10 cellular contexts compared by ENCODE assay signal in the genomic region with DNA sequence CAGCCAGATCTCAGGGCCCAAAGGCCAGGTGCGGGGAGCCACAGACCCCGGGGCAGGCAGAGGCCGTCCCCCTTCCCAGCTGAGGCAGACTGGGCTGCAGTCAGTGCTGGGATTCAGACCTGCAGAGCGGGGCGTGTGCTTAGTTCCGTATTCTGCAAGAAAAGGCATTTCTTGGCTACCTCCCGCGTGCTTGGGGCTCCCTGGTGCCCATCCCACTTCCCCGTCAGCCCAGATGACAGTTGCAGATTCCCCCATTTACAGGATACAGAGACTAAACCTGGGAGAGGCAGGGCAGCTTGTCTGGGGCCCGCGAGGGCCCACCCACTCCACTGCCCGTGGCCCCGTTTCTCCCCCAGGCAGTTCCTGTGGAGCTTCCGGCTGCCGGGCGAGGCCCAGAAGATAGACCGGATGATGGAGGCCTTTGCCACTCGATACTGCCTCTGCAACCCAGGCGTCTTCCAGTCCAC. TPM values are rescaled to one million over a fixed set of nuclear protein-coding genes. Genes with fewer than 3 reads are reported as not detected.
DNase-seq lines count a peak whose midpoint lies in the region; ATAC-seq and TF ChIP-seq lines count a peak whose summit lies in the region.
"Had no signal": no experiment of that assay in that cellular context is flagged by ENCODE, and none has a peak within 500 bp of the region (broad histone marks: within the 10 kb centered on the region; RNA-seq: fewer than 3 reads in every experiment).

No MANE protein-coding gene starts in this region.

- TF ChIP-seq EP300 in sigmoid colon (IDR thresholded peaks at IDR 0.05) = no peak

- H3K4me1 Mint-ChIP-seq in activated naive CD8-positive, alpha-beta T cell treated with anti-CD3 and anti-CD28 coated beads, Interleukin-2, amount 10 ng/mL, durations not matched to agents 7 days and 5 days = peaks cover 72% of the 10 kb centered on the region
- peaks cover 25% of the 10 kb centered on the region for H3K4me1 Mint-ChIP-seq in WTC11

- H3K36me3 Mint-ChIP-seq in activated naive CD8-positive, alpha-beta T cell treated with anti-CD3 and anti-CD28 coated beads, Interleukin-2, amount 10 ng/mL, durations not matched to agents 7 days and 5 days = peaks cover 57% of the 10 kb centered on the region
- no peaks in the 10 kb centered on the region for H3K36me3 Mint-ChIP-seq in WTC11

- CTCF ChIA-PET in WTC11 (lab: Charles Lee) = interaction anchor here (0.7 to 1.4 kb wide), 3 partner anchors 16 to 172 kb away, joined by 3 to 4 read pairs (median 3); no protein-coding TSS in a partner anchor

- H3K4me1 ChIP-seq in sigmoid colon = no peaks in the 10 kb centered on the region

- peak overlapping the region; percentile 99 for H3K27ac Mint-ChIP-seq in activated naive CD8-positive, alpha-beta T cell treated with anti-CD3 and anti-CD28 coated beads, Interleukin-2, amount 10 ng/mL, durations not matched to agents 7 days and 5 days
- no peak overlapping the region for H3K27ac Mint-ChIP-seq in WTC11

- intact Hi-C loops in sigmoid colon (cut with DNase I) = no loop called here

- peak overlapping the region; percentile 83 for H3K4me3 Mint-ChIP-seq in activated naive CD8-positive, alpha-beta T cell treated with anti-CD3 and anti-CD28 coated beads, Interleukin-2, amount 10 ng/mL, durations not matched to agents 7 days and 5 days
- H3K4me3 Mint-ChIP-seq in WTC11 = no peak overlapping the region

- H3K4me3 ChIP-seq in H7 (ENCODE audit: insufficient read depth, low read depth, low read length) (no peak overlapping the region), sigmoid colon (no peak overlapping the region)
- H3K4me3 ChIP-seq: cardiac muscle cell, hepatocyte had no signal

- H3K36me3 ChIP-seq in H7 (replicated peaks; ENCODE audit: control insufficient read depth, insufficient read depth, low read length) (no peaks in the 10 kb centered on the region), sigmoid colon (no peaks in the 10 kb centered on the region)
- H3K36me3 ChIP-seq: cardiac muscle cell had no signal

- no peak for TF ChIP-seq POLR2A in sigmoid colon (IDR thresholded peaks at IDR 0.05)

- POLR2A ChIA-PET in activated naive CD8-positive, alpha-beta T cell treated with anti-CD3 and anti-CD28 coated beads, Interleukin-2, amount 10 ng/mL, durations not matched to agents 7 days and 5 days (lab: Charles Lee) = interaction anchor here (0.6 to 2.9 kb wide), 13 partner anchors 9 to 772 kb away, joined by 3 to 16 read pairs (median 4); a partner anchor contains a TSS
- POLR2A ChIA-PET in WTC11 (lab: Charles Lee) = no interaction called here

- H3K27me3 Mint-ChIP-seq in activated naive CD8-positive, alpha-beta T cell treated with anti-CD3 and anti-CD28 coated beads, Interleukin-2, amount 10 ng/mL, durations not matched to agents 7 days and 5 days = no peaks in the 10 kb centered on the region
- H3K27me3 Mint-ChIP-seq in WTC11 (ENCODE audit: low read depth) = peaks cover 9% of the 10 kb centered on the region

- TF ChIP-seq CTCF in sigmoid colon (IDR thresholded peaks at IDR 0.05) (no peak), WTC11 (IDR thresholded peaks at IDR 0.05) (no peak)

- WGBS in sigmoid colon, 2 donors = 32 to 34% methylated on average over 19 of the region's 19 CpGs

- DNase-seq in H7 (peak; percentile 72), T-helper 2 cell (peak in 4 of 5 experiments; percentile 26 to 71 (median 36)), sigmoid colon (no peak), HUDEP-2 (lab: John Stamatoyannopoulos, UW; ENCODE audit: unreplicated experiment in 76 of 76) (no peak), WTC11 (ENCODE audit: low spot score) (no peak)
- peak; percentile 73 for DNase-seq in activated naive CD8-positive, alpha-beta T cell treated with anti-CD3 and anti-CD28 coated beads, Interleukin-2, amount 10 ng/mL, durations not matched to agents 7 days and 5 days
- peak; percentile 48 for DNase-seq in stimulated activated CD4-positive, alpha-beta T cell treated with anti-CD3 and anti-CD28 coated beads, Interleukin-4, amount 100 ng/mL, for 24 hours

- H3K27ac ChIP-seq in sigmoid colon = no peak overlapping the region
- H3K27ac ChIP-seq: cardiac muscle cell, hepatocyte had no signal

- 0 out of 2 replicates have a peak, but pooled peaks cover 1% of the 10 kb centered on the region for H3K27me3 ChIP-seq in H7 (ENCODE audit: control insufficient read depth, insufficient read depth, low read length)
- H3K27me3 ChIP-seq in sigmoid colon = peaks cover 0 to 10% (median 0%) of the 10 kb centered on the region in 3 donors
- H3K27me3 ChIP-seq: cardiac muscle cell, hepatocyte had no signal

- peak; percentile 59 for ATAC-seq in activated naive CD8-positive, alpha-beta T cell treated with anti-CD3 and anti-CD28 coated beads, Interleukin-2, amount 10 ng/mL, durations not matched to agents 7 days and 5 days (ENCODE audit: low read depth)
- ATAC-seq in HG03097 (IDR thresholded peaks at IDR 0.05; ENCODE audit: low FRiP score, unreplicated experiment) (no peak), WTC11 (no peak)

- no peaks in the 10 kb centered on the region for H3K9me3 Mint-ChIP-seq in activated naive CD8-positive, alpha-beta T cell treated with anti-CD3 and anti-CD28 coated beads, Interleukin-2, amount 10 ng/mL, durations not matched to agents 7 days and 5 days
- H3K9me3 Mint-ChIP-seq in WTC11 = no peaks in the 10 kb centered on the region

- H3K9me3 ChIP-seq in sigmoid colon = no peaks in the 10 kb centered on the region

TF ChIP-seq in WTC11, 78 proteins besides CTCF, POLR2A, EP300 and RAD21 (continues in another document):
- TF ChIP-seq ZNF219 (CRISPR knock-in tag; IDR thresholded peaks at IDR 0.05; ENCODE audit: borderline replicate concordance) (no peak), ZNF423 (CRISPR knock-in tag; IDR thresholded peaks at IDR 0.05) (no peak), NFYB (CRISPR knock-in tag; conservative IDR thresholded peaks at IDR 0.05; ENCODE audit: low read depth) (no peak), ZNF138 (CRISPR knock-in tag; conservative IDR thresholded peaks at IDR 0.05) (no peak), CBFB (CRISPR knock-in tag; IDR thresholded peaks at IDR 0.05; ENCODE audit: low read depth) (no peak), SOX15 (CRISPR knock-in tag; IDR thresholded peaks at IDR 0.05) (no peak), MYBL2 (CRISPR knock-in tag; IDR thresholded peaks at IDR 0.05) (no peak), IRF2 (CRISPR knock-in tag; IDR thresholded peaks at IDR 0.05; ENCODE audit: borderline replicate concordance, low read depth) (no peak), ETV6 (CRISPR knock-in tag; IDR thresholded peaks at IDR 0.05) (no peak), NR3C1 (CRISPR knock-in tag; conservative IDR thresholded peaks at IDR 0.05; ENCODE audit: low read depth) (no peak)
- TF ChIP-seq, protein P1, sequence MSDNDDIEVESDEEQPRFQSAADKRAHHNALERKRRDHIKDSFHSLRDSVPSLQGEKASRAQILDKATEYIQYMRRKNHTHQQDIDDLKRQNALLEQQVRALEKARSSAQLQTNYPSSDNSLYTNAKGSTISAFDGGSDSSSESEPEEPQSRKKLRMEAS (CRISPR knock-in tag; IDR thresholded peaks at IDR 0.05) = no peak
- TF ChIP-seq, protein P2, sequence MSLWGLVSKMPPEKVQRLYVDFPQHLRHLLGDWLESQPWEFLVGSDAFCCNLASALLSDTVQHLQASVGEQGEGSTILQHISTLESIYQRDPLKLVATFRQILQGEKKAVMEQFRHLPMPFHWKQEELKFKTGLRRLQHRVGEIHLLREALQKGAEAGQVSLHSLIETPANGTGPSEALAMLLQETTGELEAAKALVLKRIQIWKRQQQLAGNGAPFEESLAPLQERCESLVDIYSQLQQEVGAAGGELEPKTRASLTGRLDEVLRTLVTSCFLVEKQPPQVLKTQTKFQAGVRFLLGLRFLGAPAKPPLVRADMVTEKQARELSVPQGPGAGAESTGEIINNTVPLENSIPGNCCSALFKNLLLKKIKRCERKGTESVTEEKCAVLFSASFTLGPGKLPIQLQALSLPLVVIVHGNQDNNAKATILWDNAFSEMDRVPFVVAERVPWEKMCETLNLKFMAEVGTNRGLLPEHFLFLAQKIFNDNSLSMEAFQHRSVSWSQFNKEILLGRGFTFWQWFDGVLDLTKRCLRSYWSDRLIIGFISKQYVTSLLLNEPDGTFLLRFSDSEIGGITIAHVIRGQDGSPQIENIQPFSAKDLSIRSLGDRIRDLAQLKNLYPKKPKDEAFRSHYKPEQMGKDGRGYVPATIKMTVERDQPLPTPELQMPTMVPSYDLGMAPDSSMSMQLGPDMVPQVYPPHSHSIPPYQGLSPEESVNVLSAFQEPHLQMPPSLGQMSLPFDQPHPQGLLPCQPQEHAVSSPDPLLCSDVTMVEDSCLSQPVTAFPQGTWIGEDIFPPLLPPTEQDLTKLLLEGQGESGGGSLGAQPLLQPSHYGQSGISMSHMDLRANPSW (CRISPR knock-in tag; conservative IDR thresholded peaks at IDR 0.05; ENCODE audit: low read depth) = no peak
- TF ChIP-seq, protein P3, sequence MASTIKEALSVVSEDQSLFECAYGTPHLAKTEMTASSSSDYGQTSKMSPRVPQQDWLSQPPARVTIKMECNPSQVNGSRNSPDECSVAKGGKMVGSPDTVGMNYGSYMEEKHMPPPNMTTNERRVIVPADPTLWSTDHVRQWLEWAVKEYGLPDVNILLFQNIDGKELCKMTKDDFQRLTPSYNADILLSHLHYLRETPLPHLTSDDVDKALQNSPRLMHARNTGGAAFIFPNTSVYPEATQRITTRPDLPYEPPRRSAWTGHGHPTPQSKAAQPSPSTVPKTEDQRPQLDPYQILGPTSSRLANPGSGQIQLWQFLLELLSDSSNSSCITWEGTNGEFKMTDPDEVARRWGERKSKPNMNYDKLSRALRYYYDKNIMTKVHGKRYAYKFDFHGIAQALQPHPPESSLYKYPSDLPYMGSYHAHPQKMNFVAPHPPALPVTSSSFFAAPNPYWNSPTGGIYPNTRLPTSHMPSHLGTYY (CRISPR knock-in tag; IDR thresholded peaks at IDR 0.05) = no peak

RNA-seq across cellular contexts. Expression of a gene that starts 18.3 kb away (rescaled TPM):
- total RNA-seq in H7 (2014; rRNA removed; shearing (Covaris generic)) = not detected in 2 replicates
- 100 to 1,000 TPM; 149 to 157 TPM for total RNA-seq in activated naive CD8-positive, alpha-beta T cell treated with anti-CD3 and anti-CD28 coated beads, Interleukin-2, amount 10 ng/mL, durations not matched to agents 7 days and 5 days
- total RNA-seq in sigmoid colon (10 to 100 TPM in 1 of 4 donors, 1 to 10 TPM in 3; 6.1 to 22.0 (median 8.0) TPM), WTC11 (2021) (0.11 to 0.16 TPM (median 0.15 TPM) in 3 replicates)
- 10 to 100 TPM in 1 of 3 donors, 1 to 10 TPM in 2; 4.2 to 18.8 (median 5.1) TPM for polyA plus RNA-seq in sigmoid colon
- total RNA-seq: cardiac muscle cell had no signal
- polyA plus RNA-seq: cardiac muscle cell had no signal

RNA-seq across cellular contexts. Expression of a gene that starts 56.5 kb away (rescaled TPM):
- 9.4 and 9.6 TPM in 2 replicates for total RNA-seq in H7 (2014; rRNA removed; shearing (Covaris generic))
- total RNA-seq in activated naive CD8-positive, alpha-beta T cell treated with anti-CD3 and anti-CD28 coated beads, Interleukin-2, amount 10 ng/mL, durations not matched to agents 7 days and 5 days = 1,000 to 10,000 TPM in 1 of 2 experiments, 100 to 1,000 TPM in 1; 963 to 1,011 TPM
- total RNA-seq in sigmoid colon (1 to 10 TPM; 3.0 to 8.0 (median 5.0) TPM), WTC11 (2021) (3.6 to 4.9 TPM (median 4.9 TPM) in 3 replicates)
- polyA plus RNA-seq in sigmoid colon = 100 to 1,000 TPM in 1 of 3 donors, 10 to 100 TPM in 2; 14.8 to 138 (median 17.4) TPM

Comparison
In these comparisons a context has a peak if more than half of its experiments do, and no peak if none do; other contexts are left out.
1. DNase-seq: peak in H7 (single experiment), T-helper 2 cell (4 of 5), activated naive CD8-positive, alpha-beta T cell treated with anti-CD3 and anti-CD28 coated beads, Interleukin-2, amount 10 ng/mL, durations not matched to agents 7 days and 5 days (single experiment) and stimulated activated CD4-positive, alpha-beta T cell treated with anti-CD3 and anti-CD28 coated beads, Interleukin-4, amount 100 ng/mL, for 24 hours (single experiment); none in sigmoid colon (single experiment), HUDEP-2 (0 of 76) and WTC11 (single experiment).
2. RNA of a gene that starts 18.3 kb away (total RNA-seq): 149 to 157 TPM in activated naive CD8-positive, alpha-beta T cell treated with anti-CD3 and anti-CD28 coated beads, Interleukin-2, amount 10 ng/mL, durations not matched to agents 7 days and 5 days; 6.1 to 22.0 TPM in sigmoid colon, 0.11 to 0.16 TPM in WTC11 and not detected in H7; every median in the first group is over 4 times any median in the second.
3. RNA of a gene that starts 56.5 kb away (total RNA-seq): 963 to 1,011 TPM in activated naive CD8-positive, alpha-beta T cell treated with anti-CD3 and anti-CD28 coated beads, Interleukin-2, amount 10 ng/mL, durations not matched to agents 7 days and 5 days; 9.4 to 9.6 TPM in H7, 3.0 to 8.0 TPM in sigmoid colon and 3.6 to 4.9 TPM in WTC11; every median in the first group is over 10 times any median in the second.